8 cellular contexts compared by ENCODE assay signal in the genomic region with DNA sequence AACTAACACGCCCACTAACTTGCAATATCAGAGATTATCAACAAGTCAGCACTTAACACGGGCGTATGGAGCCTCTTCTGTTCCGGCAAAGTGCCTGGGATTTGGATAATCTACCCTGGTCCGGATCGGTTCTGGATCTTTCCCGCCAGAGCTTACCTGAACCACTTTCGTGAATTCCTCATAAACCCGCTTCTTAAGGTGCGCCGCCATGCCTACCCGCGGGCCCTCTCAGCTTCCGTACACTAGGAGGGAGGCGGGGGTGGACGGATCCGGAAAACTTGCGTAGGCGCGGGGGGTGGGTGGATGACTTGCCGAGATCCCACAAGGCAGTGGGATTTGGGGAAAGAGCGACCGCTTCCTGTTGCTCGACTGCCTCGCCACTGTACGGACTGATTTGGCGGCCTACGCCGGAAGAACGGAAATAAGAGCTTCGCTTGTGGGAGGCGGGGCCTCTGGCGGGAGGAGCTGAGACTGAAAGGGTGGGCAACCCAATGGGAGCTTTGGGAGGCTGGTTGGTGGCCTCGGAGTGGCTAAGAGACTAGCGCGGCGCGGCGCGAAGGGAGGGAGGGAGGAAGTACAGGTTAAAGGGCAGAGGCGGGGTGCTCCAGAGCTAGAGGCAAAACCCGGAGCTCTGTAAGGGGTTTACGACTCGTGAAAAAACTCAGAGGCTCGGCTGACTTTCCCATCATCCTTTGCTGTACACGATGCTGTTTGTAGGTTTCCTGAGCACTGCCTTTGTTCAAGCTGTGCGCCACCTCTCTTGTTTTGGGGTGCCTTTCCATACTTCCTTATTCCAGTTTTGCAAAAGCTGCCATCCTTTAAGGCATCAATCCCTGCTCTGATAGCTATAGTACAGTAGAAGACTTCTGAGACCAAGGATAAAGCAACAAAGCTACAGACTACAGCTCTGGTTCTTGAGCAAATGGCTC. TPM values are rescaled to one million over a fixed set of nuclear protein-coding genes. Genes with fewer than 3 reads are reported as not detected.
DNase-seq lines count a peak whose midpoint lies in the region; ATAC-seq, FAIRE-seq and TF ChIP-seq lines count a peak whose summit lies in the region.

A gene with protein sequence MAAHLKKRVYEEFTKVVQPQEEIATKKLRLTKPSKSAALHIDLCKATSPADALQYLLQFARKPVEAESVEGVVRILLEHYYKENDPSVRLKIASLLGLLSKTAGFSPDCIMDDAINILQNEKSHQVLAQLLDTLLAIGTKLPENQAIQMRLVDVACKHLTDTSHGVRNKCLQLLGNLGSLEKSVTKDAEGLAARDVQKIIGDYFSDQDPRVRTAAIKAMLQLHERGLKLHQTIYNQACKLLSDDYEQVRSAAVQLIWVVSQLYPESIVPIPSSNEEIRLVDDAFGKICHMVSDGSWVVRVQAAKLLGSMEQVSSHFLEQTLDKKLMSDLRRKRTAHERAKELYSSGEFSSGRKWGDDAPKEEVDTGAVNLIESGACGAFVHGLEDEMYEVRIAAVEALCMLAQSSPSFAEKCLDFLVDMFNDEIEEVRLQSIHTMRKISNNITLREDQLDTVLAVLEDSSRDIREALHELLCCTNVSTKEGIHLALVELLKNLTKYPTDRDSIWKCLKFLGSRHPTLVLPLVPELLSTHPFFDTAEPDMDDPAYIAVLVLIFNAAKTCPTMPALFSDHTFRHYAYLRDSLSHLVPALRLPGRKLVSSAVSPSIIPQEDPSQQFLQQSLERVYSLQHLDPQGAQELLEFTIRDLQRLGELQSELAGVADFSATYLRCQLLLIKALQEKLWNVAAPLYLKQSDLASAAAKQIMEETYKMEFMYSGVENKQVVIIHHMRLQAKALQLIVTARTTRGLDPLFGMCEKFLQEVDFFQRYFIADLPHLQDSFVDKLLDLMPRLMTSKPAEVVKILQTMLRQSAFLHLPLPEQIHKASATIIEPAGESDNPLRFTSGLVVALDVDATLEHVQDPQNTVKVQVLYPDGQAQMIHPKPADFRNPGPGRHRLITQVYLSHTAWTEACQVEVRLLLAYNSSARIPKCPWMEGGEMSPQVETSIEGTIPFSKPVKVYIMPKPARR (minus strand): TSS at position 235 of the 929 bp plus-strand sequence. CDS start 25 bp downstream, at position 210.

- no peaks in the 10 kb centered on the region for H3K9me3 Mint-ChIP-seq in T-helper 2 cell treated with Interferon-gamma antibody and Interleukin-4, amounts not matched to agents 5 μg/mL and 100 μg/mL, for 36 hours

- peak; percentile 67 for FAIRE-seq in urothelium cell line (lab: Jason Lieb, UNC)

- peak within 1 kb of the TSS; percentile 96 for H3K4me3 Mint-ChIP-seq in T-helper 2 cell treated with Interferon-gamma antibody and Interleukin-4, amounts not matched to agents 5 μg/mL and 100 μg/mL, for 36 hours

- TF ChIP-seq CTCF in ascending aorta (IDR thresholded peaks at IDR 0.05) (peak in 1 of 3 experiments; percentile 15), right atrium auricular region (IDR thresholded peaks at IDR 0.05) (no peak), psoas muscle (IDR thresholded peaks at IDR 0.05) (no peak)

- H3K36me3 ChIP-seq in ascending aorta (peaks cover 5 to 14% of the 10 kb centered on the region in 2 donors), right atrium auricular region (peaks cover 5% of the 10 kb centered on the region), psoas muscle (ENCODE audit: insufficient read depth in 1 of 2, low read depth in 1 of 2) (peaks cover 0 to 15% of the 10 kb centered on the region in 2 donors)

- H3K27ac ChIP-seq in ascending aorta (peak within 1 kb of the TSS; percentile 79), right atrium auricular region (peak within 1 kb of the TSS; percentile 78 to 87), psoas muscle (peak within 1 kb of the TSS; percentile 88)

- peaks cover 0 to 11% of the 10 kb centered on the region in 2 donors for H3K4me1 ChIP-seq in ascending aorta
- H3K4me1 ChIP-seq in right atrium auricular region, result peaks cover 0 to 20% of the 10 kb centered on the region in 2 donors
- peaks cover 13% of the 10 kb centered on the region for H3K4me1 ChIP-seq in psoas muscle

- H3K4me1 Mint-ChIP-seq in T-helper 2 cell treated with Interferon-gamma antibody and Interleukin-4, amounts not matched to agents 5 μg/mL and 100 μg/mL, for 36 hours (ENCODE audit: low read depth), result peaks cover 15% of the 10 kb centered on the region

- H3K27me3 Mint-ChIP-seq in T-helper 2 cell treated with Interferon-gamma antibody and Interleukin-4, amounts not matched to agents 5 μg/mL and 100 μg/mL, for 36 hours (ENCODE audit: low read depth), result no peaks in the 10 kb centered on the region

- peak; percentile 99 for DNase-seq in NCI-H1930 (lab: John Stamatoyannopoulos, UW)
- DNase-seq in T-helper 2 cell treated with Interferon-gamma antibody and Interleukin-4, amounts not matched to agents 5 μg/mL and 100 μg/mL, for 36 hours (ENCODE audit: low spot score), result peak; percentile 98
- peak; percentile 97 to 99 for DNase-seq in ascending aorta (ENCODE audit: low spot score in 2 of 2)
- peak; percentile 98 for DNase-seq in right atrium auricular region (ENCODE audit: low spot score)
- DNase-seq in psoas muscle, result peak; percentile 99 to 100
- peak; percentile 99 for DNase-seq in urothelium cell line (ENCODE audit: low spot score)

- intact Hi-C loops in ascending aorta (cut with DNase I), result loop anchor here (1.0 to 10.0 kb wide), 5 partner anchors 46 to 573 kb away; partner anchors contain the start of genes AAMDC, GAB2, KCTD21 and USP35
- intact Hi-C loops in psoas muscle (cut with DNase I), result loop anchor here (5.0 kb wide), 2 partner anchors 53 to 172 kb away; partner anchors contain the start of genes AAMDC (in 1 of the 2) and RSF1 (in 1 of the 2)

- H3K36me3 Mint-ChIP-seq in T-helper 2 cell treated with Interferon-gamma antibody and Interleukin-4, amounts not matched to agents 5 μg/mL and 100 μg/mL, for 36 hours (ENCODE audit: low read depth), result peaks cover 8% of the 10 kb centered on the region

- ATAC-seq in GM18502 (IDR thresholded peaks at IDR 0.05; ENCODE audit: poor library complexity, unreplicated experiment), result peak; percentile 99
- peak; percentile 97 for ATAC-seq in HG02970 (IDR thresholded peaks at IDR 0.05; ENCODE audit: low FRiP score, unreplicated experiment)
- ATAC-seq in psoas muscle, result peak; percentile 99

- peak within 1 kb of the TSS; percentile 63 to 65 for H3K4me3 ChIP-seq in ascending aorta
- peak within 1 kb of the TSS; percentile 55 to 65 for H3K4me3 ChIP-seq in right atrium auricular region
- peak within 1 kb of the TSS; percentile 88 for H3K4me3 ChIP-seq in psoas muscle

- no peaks in the 10 kb centered on the region for H3K27me3 ChIP-seq in ascending aorta
- H3K27me3 ChIP-seq in right atrium auricular region, result no peaks in the 10 kb centered on the region
- H3K27me3 ChIP-seq in psoas muscle (ENCODE audit: insufficient read depth in 3 of 3, low read length in 2 of 3), result no peaks in the 10 kb centered on the region

- WGBS in psoas muscle, 3 donors, result 0 to 1% (median 1%) methylated on average over 47 of the region's 47 CpGs

- no peaks in the 10 kb centered on the region for H3K9me3 ChIP-seq in ascending aorta
- no peaks in the 10 kb centered on the region for H3K9me3 ChIP-seq in right atrium auricular region
- no peaks in the 10 kb centered on the region for H3K9me3 ChIP-seq in psoas muscle

- peak within 1 kb of the TSS; percentile 86 for H3K27ac Mint-ChIP-seq in T-helper 2 cell treated with Interferon-gamma antibody and Interleukin-4, amounts not matched to agents 5 μg/mL and 100 μg/mL, for 36 hours

RNA-seq across cellular contexts. Expression of the gene that starts here (rescaled TPM):
- 10.7 TPM for total RNA-seq in ascending aorta
- total RNA-seq in right atrium auricular region, result 10 to 100 TPM in 1 of 2 donors, 1 to 10 TPM in 1; 9.9 to 12.3 TPM
- total RNA-seq in psoas muscle, result 10 to 100 TPM; 12.1 to 18.6 (median 14.6) TPM
- 10 to 100 TPM; 10.1 to 15.1 (median 12.6) TPM for polyA plus RNA-seq in psoas muscle

Comparison
In these comparisons a context has a peak if more than half of its experiments do, and no peak if none do; other contexts are left out.
1. Peak in every context shown above with its lines: DNase-seq, ATAC-seq, H3K4me3 ChIP-seq and H3K27ac ChIP-seq.